ENCODE assay signal across 1 cellular context in genomic region chr1:213790565-213790964, GRCh38.
TF ChIP-seq lines count a peak whose summit lies in the region.

No MANE protein-coding gene starts in this region.

TF ChIP-seq in HepG2, 621 proteins besides CTCF, POLR2A, EP300 and RAD21 (continued from another document):
- TF ChIP-seq, protein P1, sequence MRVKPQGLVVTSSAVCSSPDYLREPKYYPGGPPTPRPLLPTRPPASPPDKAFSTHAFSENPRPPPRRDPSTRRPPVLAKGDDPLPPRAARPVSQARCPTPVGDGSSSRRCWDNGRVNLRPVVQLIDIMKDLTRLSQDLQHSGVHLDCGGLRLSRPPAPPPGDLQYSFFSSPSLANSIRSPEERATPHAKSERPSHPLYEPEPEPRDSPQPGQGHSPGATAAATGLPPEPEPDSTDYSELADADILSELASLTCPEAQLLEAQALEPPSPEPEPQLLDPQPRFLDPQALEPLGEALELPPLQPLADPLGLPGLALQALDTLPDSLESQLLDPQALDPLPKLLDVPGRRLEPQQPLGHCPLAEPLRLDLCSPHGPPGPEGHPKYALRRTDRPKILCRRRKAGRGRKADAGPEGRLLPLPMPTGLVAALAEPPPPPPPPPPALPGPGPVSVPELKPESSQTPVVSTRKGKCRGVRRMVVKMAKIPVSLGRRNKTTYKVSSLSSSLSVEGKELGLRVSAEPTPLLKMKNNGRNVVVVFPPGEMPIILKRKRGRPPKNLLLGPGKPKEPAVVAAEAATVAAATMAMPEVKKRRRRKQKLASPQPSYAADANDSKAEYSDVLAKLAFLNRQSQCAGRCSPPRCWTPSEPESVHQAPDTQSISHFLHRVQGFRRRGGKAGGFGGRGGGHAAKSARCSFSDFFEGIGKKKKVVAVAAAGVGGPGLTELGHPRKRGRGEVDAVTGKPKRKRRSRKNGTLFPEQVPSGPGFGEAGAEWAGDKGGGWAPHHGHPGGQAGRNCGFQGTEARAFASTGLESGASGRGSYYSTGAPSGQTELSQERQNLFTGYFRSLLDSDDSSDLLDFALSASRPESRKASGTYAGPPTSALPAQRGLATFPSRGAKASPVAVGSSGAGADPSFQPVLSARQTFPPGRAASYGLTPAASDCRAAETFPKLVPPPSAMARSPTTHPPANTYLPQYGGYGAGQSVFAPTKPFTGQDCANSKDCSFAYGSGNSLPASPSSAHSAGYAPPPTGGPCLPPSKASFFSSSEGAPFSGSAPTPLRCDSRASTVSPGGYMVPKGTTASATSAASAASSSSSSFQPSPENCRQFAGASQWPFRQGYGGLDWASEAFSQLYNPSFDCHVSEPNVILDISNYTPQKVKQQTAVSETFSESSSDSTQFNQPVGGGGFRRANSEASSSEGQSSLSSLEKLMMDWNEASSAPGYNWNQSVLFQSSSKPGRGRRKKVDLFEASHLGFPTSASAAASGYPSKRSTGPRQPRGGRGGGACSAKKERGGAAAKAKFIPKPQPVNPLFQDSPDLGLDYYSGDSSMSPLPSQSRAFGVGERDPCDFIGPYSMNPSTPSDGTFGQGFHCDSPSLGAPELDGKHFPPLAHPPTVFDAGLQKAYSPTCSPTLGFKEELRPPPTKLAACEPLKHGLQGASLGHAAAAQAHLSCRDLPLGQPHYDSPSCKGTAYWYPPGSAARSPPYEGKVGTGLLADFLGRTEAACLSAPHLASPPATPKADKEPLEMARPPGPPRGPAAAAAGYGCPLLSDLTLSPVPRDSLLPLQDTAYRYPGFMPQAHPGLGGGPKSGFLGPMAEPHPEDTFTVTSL (CRISPR knock-in tag; IDR thresholded peaks at IDR 0.05; ENCODE audit: borderline replicate concordance), result peak; percentile 51; the same call in 1 of the 2 replicates
- TF ChIP-seq U2AF2 (IDR thresholded peaks at IDR 0.05; ENCODE audit: low read depth, low read length), result no peak
- peak; percentile 50; the same call in 1 of the 2 replicates for TF ChIP-seq HDAC2 (CRISPR knock-in tag; IDR thresholded peaks at IDR 0.05)
- no peak for TF ChIP-seq HDAC1 (CRISPR knock-in tag; IDR thresholded peaks at IDR 0.05)
- TF ChIP-seq, protein P2, sequence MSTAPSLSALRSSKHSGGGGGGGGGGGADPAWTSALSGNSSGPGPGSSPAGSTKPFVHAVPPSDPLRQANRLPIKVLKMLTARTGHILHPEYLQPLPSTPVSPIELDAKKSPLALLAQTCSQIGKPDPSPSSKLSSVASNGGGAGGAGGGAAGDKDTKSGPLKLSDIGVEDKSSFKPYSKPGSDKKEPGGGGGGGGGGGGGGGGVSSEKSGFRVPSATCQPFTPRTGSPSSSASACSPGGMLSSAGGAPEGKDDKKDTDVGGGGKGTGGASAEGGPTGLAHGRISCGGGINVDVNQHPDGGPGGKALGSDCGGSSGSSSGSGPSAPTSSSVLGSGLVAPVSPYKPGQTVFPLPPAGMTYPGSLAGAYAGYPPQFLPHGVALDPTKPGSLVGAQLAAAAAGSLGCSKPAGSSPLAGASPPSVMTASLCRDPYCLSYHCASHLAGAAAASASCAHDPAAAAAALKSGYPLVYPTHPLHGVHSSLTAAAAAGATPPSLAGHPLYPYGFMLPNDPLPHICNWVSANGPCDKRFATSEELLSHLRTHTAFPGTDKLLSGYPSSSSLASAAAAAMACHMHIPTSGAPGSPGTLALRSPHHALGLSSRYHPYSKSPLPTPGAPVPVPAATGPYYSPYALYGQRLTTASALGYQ (CRISPR knock-in tag; IDR thresholded peaks at IDR 0.05), result peak; percentile 47; the same call in 1 of the 2 replicates
- TF ChIP-seq ZNF383 (CRISPR knock-in tag; IDR thresholded peaks at IDR 0.05; ENCODE audit: borderline replicate concordance), result no peak
